In the genomic region with DNA sequence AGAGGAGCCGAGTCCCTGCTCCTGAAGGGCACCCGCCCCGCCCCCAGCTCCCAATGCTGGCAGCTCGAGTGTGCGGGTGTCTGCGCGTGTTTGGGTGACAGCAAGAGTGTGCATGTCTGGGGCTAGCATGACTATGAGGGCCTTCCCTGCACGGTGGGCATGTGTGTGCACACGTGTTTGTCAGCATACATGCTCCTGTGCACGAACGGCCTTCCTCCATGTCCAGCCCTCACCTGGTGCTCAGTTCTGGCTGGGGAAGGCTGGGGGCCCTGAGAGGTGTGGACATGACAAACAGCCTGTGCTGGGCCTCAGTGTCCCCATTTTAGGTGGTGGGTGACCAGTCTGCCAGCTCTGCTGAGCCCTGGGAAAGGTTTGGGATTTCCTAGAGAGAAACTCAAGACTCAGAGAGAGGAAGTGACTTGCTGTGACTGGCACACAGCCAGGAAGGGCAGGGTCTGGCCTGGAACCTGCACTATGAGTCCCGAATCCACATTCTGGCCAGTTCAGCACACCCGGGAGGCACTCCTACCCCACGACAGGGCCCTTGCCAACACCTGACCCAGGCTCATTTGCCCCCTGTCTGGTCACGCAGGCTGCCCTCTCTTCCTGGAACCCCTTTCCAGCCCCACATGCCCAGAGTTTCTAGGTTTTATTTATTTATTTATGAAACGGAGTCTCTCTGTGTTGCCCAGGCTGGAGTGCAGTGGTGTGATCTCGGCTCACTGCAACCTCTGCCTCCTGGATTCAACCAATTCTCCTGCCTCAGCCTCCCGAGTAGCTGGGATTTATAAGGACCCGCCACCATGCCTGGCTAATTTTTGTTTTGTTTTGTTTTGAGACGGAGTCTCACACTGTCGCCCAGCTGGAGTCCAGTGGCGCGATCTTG, we compare ENCODE assay signal across 1 cellular context.
TF ChIP-seq lines count a peak whose summit lies in the region.

No MANE protein-coding gene starts in this region.

TF ChIP-seq in GM12878, 131 proteins besides CTCF, POLR2A, EP300 and RAD21 (continued from another document and continues in another):
- no peak for TF ChIP-seq ATF2 (IDR thresholded peaks at IDR 0.05; ENCODE audit: low read length)
- no peak for TF ChIP-seq ZSCAN29 (IDR thresholded peaks at IDR 0.05)
- TF ChIP-seq, protein P1, sequence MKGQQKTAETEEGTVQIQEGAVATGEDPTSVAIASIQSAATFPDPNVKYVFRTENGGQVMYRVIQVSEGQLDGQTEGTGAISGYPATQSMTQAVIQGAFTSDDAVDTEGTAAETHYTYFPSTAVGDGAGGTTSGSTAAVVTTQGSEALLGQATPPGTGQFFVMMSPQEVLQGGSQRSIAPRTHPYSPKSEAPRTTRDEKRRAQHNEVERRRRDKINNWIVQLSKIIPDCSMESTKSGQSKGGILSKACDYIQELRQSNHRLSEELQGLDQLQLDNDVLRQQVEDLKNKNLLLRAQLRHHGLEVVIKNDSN (IDR thresholded peaks at IDR 0.05; ENCODE audit: borderline replicate concordance, extremely low read length, insufficient read depth, low read depth, low read length): peak; percentile 12
- no peak for TF ChIP-seq FOS (IDR thresholded peaks at IDR 0.05; ENCODE audit: borderline replicate concordance, extremely low read depth, insufficient read length)
- TF ChIP-seq SMAD1 (IDR thresholded peaks at IDR 0.05; ENCODE audit: low read depth, partially characterized antibody): peak; percentile 80
- TF ChIP-seq MYC (IDR thresholded peaks at IDR 0.05; ENCODE audit: insufficient read depth, insufficient read length, insufficient replicate concordance, low read length, severe bottlenecking): no peak
- TF ChIP-seq TBL1XR1 (IDR thresholded peaks at IDR 0.05; ENCODE audit: low read depth, low read length): no peak
- no peak for TF ChIP-seq ZZZ3 (IDR thresholded peaks at IDR 0.05; ENCODE audit: control insufficient read depth, insufficient read length, low read depth)
- TF ChIP-seq RFX5 (IDR thresholded peaks at IDR 0.05; ENCODE audit: low read depth, low read length): no peak
- no peak for TF ChIP-seq SMAD5 (IDR thresholded peaks at IDR 0.05; ENCODE audit: low read depth)
- no peak for TF ChIP-seq ETV6 (conservative IDR thresholded peaks at IDR 0.05 in 1 of 2, IDR thresholded peaks at IDR 0.05 in 1 of 2; ENCODE audit: borderline replicate concordance in 1 of 2, low read depth in 1 of 2)
- TF ChIP-seq ATF7 (IDR thresholded peaks at IDR 0.05; ENCODE audit: low read depth): no peak
- TF ChIP-seq NFXL1 (IDR thresholded peaks at IDR 0.05; ENCODE audit: borderline replicate concordance): no peak
- no peak for TF ChIP-seq ZBED1 (IDR thresholded peaks at IDR 0.05; ENCODE audit: borderline replicate concordance)
- TF ChIP-seq ASH2L (IDR thresholded peaks at IDR 0.05; ENCODE audit: borderline replicate concordance, low read depth): no peak
- TF ChIP-seq ZBTB4 (CRISPR knock-in tag; IDR thresholded peaks at IDR 0.05): no peak
- TF ChIP-seq, protein P2, sequence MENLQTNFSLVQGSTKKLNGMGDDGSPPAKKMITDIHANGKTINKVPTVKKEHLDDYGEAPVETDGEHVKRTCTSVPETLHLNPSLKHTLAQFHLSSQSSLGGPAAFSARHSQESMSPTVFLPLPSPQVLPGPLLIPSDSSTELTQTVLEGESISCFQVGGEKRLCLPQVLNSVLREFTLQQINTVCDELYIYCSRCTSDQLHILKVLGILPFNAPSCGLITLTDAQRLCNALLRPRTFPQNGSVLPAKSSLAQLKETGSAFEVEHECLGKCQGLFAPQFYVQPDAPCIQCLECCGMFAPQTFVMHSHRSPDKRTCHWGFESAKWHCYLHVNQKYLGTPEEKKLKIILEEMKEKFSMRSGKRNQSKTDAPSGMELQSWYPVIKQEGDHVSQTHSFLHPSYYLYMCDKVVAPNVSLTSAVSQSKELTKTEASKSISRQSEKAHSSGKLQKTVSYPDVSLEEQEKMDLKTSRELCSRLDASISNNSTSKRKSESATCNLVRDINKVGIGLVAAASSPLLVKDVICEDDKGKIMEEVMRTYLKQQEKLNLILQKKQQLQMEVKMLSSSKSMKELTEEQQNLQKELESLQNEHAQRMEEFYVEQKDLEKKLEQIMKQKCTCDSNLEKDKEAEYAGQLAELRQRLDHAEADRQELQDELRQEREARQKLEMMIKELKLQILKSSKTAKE (IDR thresholded peaks at IDR 0.05; ENCODE audit: low read depth, poor library complexity, severe bottlenecking): no peak
- peak; percentile 88 for TF ChIP-seq SPI1 (IDR thresholded peaks at IDR 0.05; ENCODE audit: borderline replicate concordance, insufficient read depth, low read depth, low read length)
- no peak for TF ChIP-seq HCFC1 (IDR thresholded peaks at IDR 0.05; ENCODE audit: low read length)
- TF ChIP-seq TAF1 (IDR thresholded peaks at IDR 0.05; ENCODE audit: borderline replicate concordance, low read depth, low read length): no peak
- no peak for TF ChIP-seq SIX5 (IDR thresholded peaks at IDR 0.05; ENCODE audit: low read depth, low read length, severe bottlenecking)
- no peak for TF ChIP-seq NRF1 (conservative IDR thresholded peaks at IDR 0.05; ENCODE audit: low read depth, low read length)
- TF ChIP-seq SRF (IDR thresholded peaks at IDR 0.05; ENCODE audit: low read depth in 2 of 2, low read length in 2 of 2): no peak
- no peak for TF ChIP-seq GATAD2B (conservative IDR thresholded peaks at IDR 0.05; ENCODE audit: low read depth)
- no peak for TF ChIP-seq LARP7 (IDR thresholded peaks at IDR 0.05)
- no peak; the same call in 1 of the 2 replicates for TF ChIP-seq MAX (IDR thresholded peaks at IDR 0.05; ENCODE audit: low read depth, low read length)
- no peak for TF ChIP-seq ESRRA (IDR thresholded peaks at IDR 0.05; ENCODE audit: low read length)
- TF ChIP-seq TCF12 (IDR thresholded peaks at IDR 0.05; ENCODE audit: low read depth, low read length): no peak
- peak; percentile 40; the same call in 1 of the 2 replicates for TF ChIP-seq ZNF687 (IDR thresholded peaks at IDR 0.05)
- TF ChIP-seq, protein P3, sequence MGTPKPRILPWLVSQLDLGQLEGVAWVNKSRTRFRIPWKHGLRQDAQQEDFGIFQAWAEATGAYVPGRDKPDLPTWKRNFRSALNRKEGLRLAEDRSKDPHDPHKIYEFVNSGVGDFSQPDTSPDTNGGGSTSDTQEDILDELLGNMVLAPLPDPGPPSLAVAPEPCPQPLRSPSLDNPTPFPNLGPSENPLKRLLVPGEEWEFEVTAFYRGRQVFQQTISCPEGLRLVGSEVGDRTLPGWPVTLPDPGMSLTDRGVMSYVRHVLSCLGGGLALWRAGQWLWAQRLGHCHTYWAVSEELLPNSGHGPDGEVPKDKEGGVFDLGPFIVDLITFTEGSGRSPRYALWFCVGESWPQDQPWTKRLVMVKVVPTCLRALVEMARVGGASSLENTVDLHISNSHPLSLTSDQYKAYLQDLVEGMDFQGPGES (IDR thresholded peaks at IDR 0.05): no peak
- no peak for TF ChIP-seq SMARCA5 (IDR thresholded peaks at IDR 0.05)
- no peak for TF ChIP-seq E2F4 (IDR thresholded peaks at IDR 0.05; ENCODE audit: low read depth, low read length)
- no peak for TF ChIP-seq CREB1 (IDR thresholded peaks at IDR 0.05; ENCODE audit: low read depth)
- TF ChIP-seq MYB (IDR thresholded peaks at IDR 0.05; ENCODE audit: borderline replicate concordance, low read depth, low read length): no peak
- TF ChIP-seq KDM1A (IDR thresholded peaks at IDR 0.05; ENCODE audit: borderline replicate concordance): no peak
- TF ChIP-seq, protein P4, sequence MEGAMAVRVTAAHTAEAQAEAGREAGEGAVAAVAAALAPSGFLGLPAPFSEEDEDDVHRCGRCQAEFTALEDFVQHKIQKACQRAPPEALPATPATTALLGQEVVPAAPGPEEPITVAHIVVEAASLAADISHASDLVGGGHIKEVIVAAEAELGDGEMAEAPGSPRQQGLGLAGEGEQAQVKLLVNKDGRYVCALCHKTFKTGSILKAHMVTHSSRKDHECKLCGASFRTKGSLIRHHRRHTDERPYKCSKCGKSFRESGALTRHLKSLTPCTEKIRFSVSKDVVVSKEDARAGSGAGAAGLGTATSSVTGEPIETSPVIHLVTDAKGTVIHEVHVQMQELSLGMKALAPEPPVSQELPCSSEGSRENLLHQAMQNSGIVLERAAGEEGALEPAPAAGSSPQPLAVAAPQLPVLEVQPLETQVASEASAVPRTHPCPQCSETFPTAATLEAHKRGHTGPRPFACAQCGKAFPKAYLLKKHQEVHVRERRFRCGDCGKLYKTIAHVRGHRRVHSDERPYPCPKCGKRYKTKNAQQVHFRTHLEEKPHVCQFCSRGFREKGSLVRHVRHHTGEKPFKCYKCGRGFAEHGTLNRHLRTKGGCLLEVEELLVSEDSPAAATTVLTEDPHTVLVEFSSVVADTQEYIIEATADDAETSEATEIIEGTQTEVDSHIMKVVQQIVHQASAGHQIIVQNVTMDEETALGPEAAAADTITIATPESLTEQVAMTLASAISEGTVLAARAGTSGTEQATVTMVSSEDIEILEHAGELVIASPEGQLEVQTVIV (IDR thresholded peaks at IDR 0.05; ENCODE audit: borderline replicate concordance, partially characterized antibody): no peak
- no peak for TF ChIP-seq NFYA (IDR thresholded peaks at IDR 0.05; ENCODE audit: borderline replicate concordance, low read depth, low read length)
